Comparison of ENCODE assay signal across 13 cellular contexts in genomic region chrX:102849396-102849795, GRCh38.
A peak's percentile ranks its signal among the peaks of the same experiment; 100 is the strongest.
DNase-seq lines count a peak whose midpoint lies in the region; ATAC-seq, FAIRE-seq and TF ChIP-seq lines count a peak whose summit lies in the region.
"Had no signal": no experiment of that assay in that cellular context is flagged by ENCODE, and none has a peak within 500 bp of the region (broad histone marks: within the 10 kb centered on the region; RNA-seq: fewer than 3 reads in every experiment).

No MANE protein-coding gene starts in this region.

- ATAC-seq in GM18870 (IDR thresholded peaks at IDR 0.05; ENCODE audit: unreplicated experiment) = no peak

- 33 to 35% methylated on average over 1 of the region's 1 CpG for WGBS in thyroid gland, 2 donors
- WGBS in ovary, 3 donors = 38 to 53% (median 52%) methylated on average over 1 of the region's 1 CpG

- peak overlapping the region; percentile 45 to 67 (median 54) for H3K27ac ChIP-seq in thyroid gland
- H3K27ac ChIP-seq in ovary = no peak overlapping the region
- H3K27ac ChIP-seq: BLaER1 had no signal

- no peak overlapping the region for H3K4me3 ChIP-seq in epithelial cell of proximal tubule (ENCODE audit: low read depth, low read length)
- H3K4me3 ChIP-seq in thyroid gland (replicated peaks in 1 of 3) = no peak overlapping the region
- H3K4me3 ChIP-seq in ovary = no peak overlapping the region
- H3K4me3 ChIP-seq: BLaER1, HAP-1 had no signal

- TF ChIP-seq POLR2A in thyroid gland (IDR thresholded peaks at IDR 0.05) = no peak
- TF ChIP-seq POLR2A in ovary (IDR thresholded peaks at IDR 0.05) = no peak

- TF ChIP-seq CTCF in epithelial cell of proximal tubule (conservative IDR thresholded peaks at IDR 0.05; ENCODE audit: low read depth, low read length) (no peak), thyroid gland (IDR thresholded peaks at IDR 0.05) (no peak), ovary (IDR thresholded peaks at IDR 0.05) (no peak)

- TF ChIP-seq EP300 in ovary (IDR thresholded peaks at IDR 0.05) = no peak

- H3K9me3 ChIP-seq in thyroid gland (no peaks in the 10 kb centered on the region), ovary (no peaks in the 10 kb centered on the region)
- H3K9me3 ChIP-seq: BLaER1, HAP-1 had no signal

- intact Hi-C loops in thyroid gland (cut with DNase I) = no loop called here
- intact Hi-C loops in ovary (cut with DNase I) = no loop called here

- FAIRE-seq in GM19239 (lab: Jason Lieb, UNC) = peak; percentile 56
- FAIRE-seq: A204.1, H1 had no signal

- H3K36me3 ChIP-seq in thyroid gland (no peaks in the 10 kb centered on the region), ovary (no peaks in the 10 kb centered on the region)

- H3K4me1 ChIP-seq in thyroid gland (peaks cover 0 to 9% of the 10 kb centered on the region in 2 donors), ovary (ENCODE audit: insufficient read depth) (no peaks in the 10 kb centered on the region)
- H3K4me1 ChIP-seq: BLaER1, HAP-1 had no signal

- H3K27me3 ChIP-seq in thyroid gland (no peaks in the 10 kb centered on the region), ovary (no peaks in the 10 kb centered on the region)
- H3K27me3 ChIP-seq: BLaER1 had no signal

- DNase-seq in GM19239 (ENCODE audit: insufficient read length, low spot score) = no peak
- peak; percentile 36 for DNase-seq in epithelial cell of proximal tubule (ENCODE audit: low read depth)
- peak; percentile 1 for DNase-seq in left kidney (ENCODE audit: low read depth, low spot score)
- peak; percentile 13 to 24 for DNase-seq in thyroid gland
- no peak for DNase-seq in COLO829 (ENCODE audit: low spot score)
- no peak for DNase-seq in ovary
- DNase-seq: AML-193; CD8-positive, alpha-beta memory T cell had no signal

Comparison
In these comparisons a context has a peak if more than half of its experiments do, and no peak if none do; other contexts are left out.
1. DNase-seq: peak in epithelial cell of proximal tubule (single experiment), left kidney (single experiment) and thyroid gland (2 of 2); none in GM19239 (single experiment), COLO829 (single experiment) and ovary (0 of 5).
2. H3K27ac ChIP-seq: peak in thyroid gland (3 of 3); none in ovary (0 of 2).